ENCODE assay signal across 9 cellular contexts in the genomic region with DNA sequence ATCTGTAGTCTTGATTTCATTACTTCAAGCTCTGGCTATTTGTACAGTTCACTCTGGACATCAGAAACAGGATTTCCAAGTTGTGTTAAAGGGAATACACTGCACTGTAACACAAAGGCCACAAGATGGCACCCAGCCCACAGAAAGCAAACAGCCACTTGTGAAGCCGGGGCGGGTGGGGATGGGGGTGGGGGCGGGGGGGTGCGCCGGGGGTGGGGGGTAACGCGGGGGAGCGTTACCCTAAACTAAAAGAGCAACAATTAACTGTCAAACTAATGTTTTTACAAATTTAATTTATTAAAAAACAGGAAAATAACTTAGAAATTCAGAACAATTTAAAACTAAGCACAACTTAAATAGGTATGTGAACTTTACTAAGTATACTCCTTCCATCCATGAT. TPM values are rescaled to one million over a fixed set of nuclear protein-coding genes. Genes with fewer than 3 reads are reported as not detected.
DNase-seq lines count a peak whose midpoint lies in the region; ATAC-seq, FAIRE-seq and TF ChIP-seq lines count a peak whose summit lies in the region.
"Had no signal": no experiment of that assay in that cellular context is flagged by ENCODE, and none has a peak within 500 bp of the region (broad histone marks: within the 10 kb centered on the region; RNA-seq: fewer than 3 reads in every experiment).

No MANE protein-coding gene starts in this region.

- TF ChIP-seq CTCF in GM12874 (IDR thresholded peaks at IDR 0.05; ENCODE audit: insufficient read depth, low read depth, low read length) (peak; percentile 46), GM12878 (IDR thresholded peaks at IDR 0.05 in 2 of 3, conservative IDR thresholded peaks at IDR 0.05 in 1 of 3; ENCODE audit: control insufficient read depth in 2 of 3, extremely low read depth in 1 of 3, insufficient read depth in 1 of 3, low read depth in 3 of 3, low read length in 3 of 3) (peak; percentile 37 to 70 (median 63); a peak in 5 of 6 replicates)

- RAD21 ChIA-PET in GM12878 (lab: Charles Lee; ENCODE audit: unreplicated experiment) = interaction anchor here (0.6 to 5.4 kb wide), 4 partner anchors 12 to 546 kb away, joined by 3 to 59 read pairs (median 3); no protein-coding TSS in a partner anchor

- no peak for TF ChIP-seq EP300 in GM12878 (IDR thresholded peaks at IDR 0.05; ENCODE audit: borderline replicate concordance in 1 of 2, control insufficient read depth in 1 of 2, low read depth in 2 of 2, low read length in 2 of 2)

- TF ChIP-seq RAD21 in GM12878 (IDR thresholded peaks at IDR 0.05; ENCODE audit: insufficient read depth, low read depth, low read length) = peak; percentile 76

- in situ Hi-C loops in SK-MEL-5 (cut with HindIII; ENCODE audit: low pct_unique_long_range_greater_than_20kb, low sequenced_read_pairs) = no loop called here
- in situ Hi-C loops in GM12878 (cut with MboI) = loop anchor here (5.0 to 10.0 kb wide), 2 partner anchors 208 to 560 kb away; no protein-coding TSS in a partner anchor

- POLR2A ChIA-PET in GM12878 (lab: Charles Lee) = no interaction called here

- H2AFZ ChIP-seq in GM12878 (ENCODE audit: control insufficient read depth, low read depth, low read length) = no peak overlapping the region

- DNase-seq in AG08396 (ENCODE audit: low spot score) (peak; percentile 51), HUDEP-2 (lab: John Stamatoyannopoulos, UW; ENCODE audit: unreplicated experiment in 76 of 76) (peak in 53 of 76 experiments; percentile 0 to 54 (median 13)), SK-MEL-5 (ENCODE audit: low read depth, low spot score) (peak; percentile 74), GM12878 (ENCODE audit: low read depth, low spot score) (peak; percentile 11), immature natural killer cell (peak; percentile 15 to 33 (median 24))
- DNase-seq in stimulated activated CD4-positive, alpha-beta T cell treated with anti-CD3 and anti-CD28 coated beads, Interleukin-12 subunit alpha, Interleukin-12 subunit beta, amount 100 ng/mL, for 48 hours (ENCODE audit: low read depth in 2 of 3, low spot score in 1 of 3) = peak in 2 of 3 donors; percentile 17 to 29

- no peaks in the 10 kb centered on the region for H3K9me3 Mint-ChIP-seq in immature natural killer cell

- CTCF ChIA-PET in GM12878 (lab: Yijun Ruan, JAX) = interaction anchor here (0.6 to 11.3 kb wide), 5 partner anchors 87 to 359 kb away, joined by 4 to 154 read pairs (median 4); no protein-coding TSS in a partner anchor

- H3K4me1 ChIP-seq in GM12878 (ENCODE audit: control insufficient read depth, insufficient read depth, low read length) = no peaks in the 10 kb centered on the region

- no peak overlapping the region for H3K4me2 ChIP-seq in GM12878 (ENCODE audit: control insufficient read depth, insufficient read depth)

- H3K9me3 ChIP-seq in GM12878 (replicated peaks; ENCODE audit: control insufficient read depth, insufficient read depth, low read length) = no peaks in the 10 kb centered on the region

- peaks cover 3 to 5% of the 10 kb centered on the region in 2 donors for H3K4me1 Mint-ChIP-seq in immature natural killer cell

- no peaks in the 10 kb centered on the region for H3K36me3 ChIP-seq in GM12878 (ENCODE audit: control insufficient read depth in 2 of 2, insufficient read depth in 2 of 2, low read length in 1 of 2)

- no peaks in the 10 kb centered on the region for H4K20me1 ChIP-seq in GM12878 (ENCODE audit: control insufficient read depth, insufficient read depth)

- TF ChIP-seq POLR2A in GM12878 (IDR thresholded peaks at IDR 0.05; ENCODE audit: low read depth, low read length) = no peak

- H3K36me3 Mint-ChIP-seq in immature natural killer cell = no peaks in the 10 kb centered on the region

- no peak overlapping the region for H3K27ac ChIP-seq in GM12878 (ENCODE audit: control insufficient read depth, insufficient read depth)
- H3K27ac ChIP-seq: skin epidermis had no signal

- no peaks in the 10 kb centered on the region for H3K27me3 Mint-ChIP-seq in immature natural killer cell (ENCODE audit: low read depth in 3 of 3)

- no peak for FAIRE-seq in GM12878 (lab: Jason Lieb, UNC)

- H3K27ac Mint-ChIP-seq in immature natural killer cell = no peak overlapping the region

- no peak overlapping the region for H3K9ac ChIP-seq in GM12878 (ENCODE audit: control insufficient read depth, insufficient read depth, low read length)

- no peaks in the 10 kb centered on the region for H3K27me3 ChIP-seq in GM12878 (replicated peaks in 1 of 2; ENCODE audit: control insufficient read depth in 2 of 2, insufficient read depth in 2 of 2, low read length in 1 of 2)

- H3K4me3 ChIP-seq in GM12878 = no peak overlapping the region
- H3K4me3 ChIP-seq: skin epidermis had no signal

- H3K79me2 ChIP-seq in GM12878 (ENCODE audit: control insufficient read depth, insufficient read depth, low read length) = no peaks in the 10 kb centered on the region

- ATAC-seq in GM12878 (peak; percentile 90), GM21381 (IDR thresholded peaks at IDR 0.05; ENCODE audit: unreplicated experiment) (no peak)

- SMC1A ChIA-PET in GM12878 (lab: Charles Lee; ENCODE audit: uncharacterized antibody, unreplicated experiment) = interaction anchor here (1.0 to 7.3 kb wide), 2 partner anchors 207 to 212 kb away, joined by 5 to 71 read pairs; no protein-coding TSS in a partner anchor

- no TSS peak for BruUV-seq in GM12878 (replicated peaks; lab: Mats Ljungman, UMichigan)

- H3K4me3 Mint-ChIP-seq in immature natural killer cell = no peak overlapping the region

- 4% methylated on average over 8 of the region's 8 CpGs for WGBS in GM12878 (ENCODE audit: insufficient coverage, insufficient replicate concordance, low lambda C conversion rate, missing lambda C conversion rate)

- intact Hi-C loops in GM12878 (cut with micrococcal nuclease; ENCODE audit: unreplicated experiment) = loop anchor here (1.0 to 10.0 kb wide), 2 partner anchors 208 to 550 kb away; no protein-coding TSS in a partner anchor

TF ChIP-seq in GM12878, 131 proteins besides CTCF, POLR2A, EP300 and RAD21:
- TF ChIP-seq SMC3 (IDR thresholded peaks at IDR 0.05; ENCODE audit: borderline replicate concordance, low read length) (peak; percentile 67), CHD4 (IDR thresholded peaks at IDR 0.05) (no peak)

RNA-seq across cellular contexts. Expression of a gene that starts 27.3 kb away (rescaled TPM):
- 411 and 415 TPM in 2 replicates for total RNA-seq in SK-MEL-5 (2014; rRNA removed; shearing (Covaris generic))
- polyA plus RNA-seq in SK-MEL-5 (2015; cell fraction: cytosol; rRNA removed) = 402 and 471 TPM in 2 replicates
- polyA plus RNA-seq in SK-MEL-5 (2015; cell fraction: nucleus; rRNA removed) = 40.9 and 57.7 TPM in 2 replicates
- total RNA-seq in GM12878 (2013; cell fraction: nucleolus; rRNA removed) = 29.3 and 33.4 TPM in 2 replicates
- 71.5 and 78.9 TPM in 2 replicates for total RNA-seq in GM12878 (2014; rRNA removed)
- total RNA-seq in GM12878 (2014; rRNA removed; fragmentation: Illumina TruSeq; extraction: Trizol) = 75.8 and 89.7 TPM in 2 replicates
- total RNA-seq in GM12878 (2021) = 49.2 and 50.3 TPM in 2 replicates
- 40.3 TPM for polyA plus RNA-seq in GM12878 (2011; ENCODE audit: low read depth)
- polyA plus RNA-seq in GM12878 (2011; rRNA removed) = 60.0 and 74.9 TPM in 2 replicates
- 42.0 and 44.3 TPM in 2 replicates for polyA plus RNA-seq in GM12878 (2011; cell fraction: cytosol; rRNA removed)
- 17.9 and 18.1 TPM in 2 replicates for polyA plus RNA-seq in GM12878 (2011; cell fraction: nucleus; rRNA removed)
- polyA plus RNA-seq in GM12878 (2012) = 46.5 and 48.0 TPM in 2 replicates
- 53.3 and 58.1 TPM in 2 replicates for polyA plus RNA-seq in GM12878 (2014; fragmentation: Illumina TruSeq; extraction: Trizol)
- polyA plus RNA-seq in GM12878 (2014; fragmentation: Nextera tagmentation; extraction: Ambion mirVana) = 10 to 100 TPM; 11.1 to 28.4 TPM
- polyA plus RNA-seq in GM12878 (2014; rRNA removed) = 58.3 and 60.9 TPM in 2 replicates
- 100 to 1,000 TPM; 120 to 121 TPM for polyA plus RNA-seq in GM12878 (2016; fragmentation: Nextera tagmentation; extraction: Ambion mirVana)
- polyA minus RNA-seq in GM12878 (2011; rRNA and poly(A)+ RNA removed) = 23.9 and 30.1 TPM in 2 replicates
- polyA minus RNA-seq in GM12878 (2011; cell fraction: cytosol; rRNA and poly(A)+ RNA removed) = 7.6 and 9.2 TPM in 2 replicates
- 4.9 and 5.1 TPM in 2 replicates for polyA minus RNA-seq in GM12878 (2011; cell fraction: nucleus; rRNA and poly(A)+ RNA removed)
- polyA plus RNA-seq in immature natural killer cell = 10 to 100 TPM; 49.1 to 95.2 (median 66.7) TPM

RNA-seq across cellular contexts. Expression of a gene that starts 48.5 kb away (rescaled TPM):
- 43.4 and 48.3 TPM in 2 replicates for total RNA-seq in SK-MEL-5 (2014; rRNA removed; shearing (Covaris generic))
- 27.7 and 34.7 TPM in 2 replicates for polyA plus RNA-seq in SK-MEL-5 (2015; cell fraction: cytosol; rRNA removed)
- 150 and 167 TPM in 2 replicates for polyA plus RNA-seq in SK-MEL-5 (2015; cell fraction: nucleus; rRNA removed)
- total RNA-seq in GM12878 (2013; cell fraction: nucleolus; rRNA removed) = 57.0 and 59.2 TPM in 2 replicates
- 21.1 and 22.0 TPM in 2 replicates for total RNA-seq in GM12878 (2014; rRNA removed)
- 19.8 and 21.9 TPM in 2 replicates for total RNA-seq in GM12878 (2014; rRNA removed; fragmentation: Illumina TruSeq; extraction: Trizol)
- total RNA-seq in GM12878 (2021) = 16.9 and 17.4 TPM in 2 replicates
- polyA plus RNA-seq in GM12878 (2011; ENCODE audit: low read depth) = 9.7 TPM
- 42.5 and 57.2 TPM in 2 replicates for polyA plus RNA-seq in GM12878 (2011; rRNA removed)
- polyA plus RNA-seq in GM12878 (2011; cell fraction: cytosol; rRNA removed) = 24.0 and 26.0 TPM in 2 replicates
- polyA plus RNA-seq in GM12878 (2011; cell fraction: nucleus; rRNA removed) = 36.2 and 39.5 TPM in 2 replicates
- 12.3 and 15.4 TPM in 2 replicates for polyA plus RNA-seq in GM12878 (2012)
- 22.0 and 23.4 TPM in 2 replicates for polyA plus RNA-seq in GM12878 (2014; fragmentation: Illumina TruSeq; extraction: Trizol)
- 10 to 100 TPM; 23.7 to 24.5 TPM for polyA plus RNA-seq in GM12878 (2014; fragmentation: Nextera tagmentation; extraction: Ambion mirVana)
- polyA plus RNA-seq in GM12878 (2014; rRNA removed) = 18.1 and 24.0 TPM in 2 replicates
- 10 to 100 TPM; 22.8 to 24.5 TPM for polyA plus RNA-seq in GM12878 (2016; fragmentation: Nextera tagmentation; extraction: Ambion mirVana)
- polyA minus RNA-seq in GM12878 (2011; rRNA and poly(A)+ RNA removed) = 22.1 and 25.5 TPM in 2 replicates
- 8.4 and 8.7 TPM in 2 replicates for polyA minus RNA-seq in GM12878 (2011; cell fraction: cytosol; rRNA and poly(A)+ RNA removed)
- polyA minus RNA-seq in GM12878 (2011; cell fraction: nucleus; rRNA and poly(A)+ RNA removed) = 13.7 and 18.1 TPM in 2 replicates
- 10 to 100 TPM in 2 of 3 donors, 1 to 10 TPM in 1; 8.2 to 18.4 (median 17.1) TPM for polyA plus RNA-seq in immature natural killer cell

Comparison
In these comparisons a context has a peak if more than half of its experiments do, and no peak if none do; other contexts are left out.
1. DNase-seq: peak in every context shown above with its lines; median percentile 74 in SK-MEL-5; 51 in AG08396; 24 in immature natural killer cell; 23 in stimulated activated CD4-positive, alpha-beta T cell treated with anti-CD3 and anti-CD28 coated beads, Interleukin-12 subunit alpha, Interleukin-12 subunit beta, amount 100 ng/mL, for 48 hours; 13 in HUDEP-2; 11 in GM12878.